ENCODE assay signal across 8 cellular contexts in the genomic region with DNA sequence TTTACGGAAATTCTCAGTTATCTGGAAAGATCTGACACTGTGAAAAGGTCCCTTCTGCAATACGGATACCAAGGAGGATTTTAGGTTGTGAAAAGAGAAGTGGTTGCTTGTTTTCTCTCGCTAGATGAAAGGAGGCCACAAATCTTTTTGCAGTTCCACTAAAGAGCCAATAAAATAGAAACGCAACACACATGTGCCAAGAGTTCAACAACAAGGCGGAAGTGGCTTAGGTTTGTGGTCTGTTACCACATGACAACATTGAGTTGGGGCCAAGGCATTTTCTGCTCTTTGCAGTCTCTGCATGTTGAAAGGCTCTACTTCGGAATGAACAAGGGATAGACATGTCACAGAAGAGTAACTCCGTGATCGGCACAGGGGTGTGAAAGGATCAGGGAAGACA.
DNase-seq lines count a peak whose midpoint lies in the region; ATAC-seq lines count a peak whose summit lies in the region.

No MANE protein-coding gene starts in this region.

- H3K27me3 Mint-ChIP-seq in activated naive CD4-positive, alpha-beta T cell treated with anti-CD3 and anti-CD28 coated beads, Interleukin-2, amount 50 U/mL, for 24 hours = peaks cover 23% of the 10 kb centered on the region

- H3K4me1 Mint-ChIP-seq in activated naive CD4-positive, alpha-beta T cell treated with anti-CD3 and anti-CD28 coated beads, Interleukin-2, amount 50 U/mL, for 24 hours = peaks cover 25% of the 10 kb centered on the region

- DNase-seq in NCI-H2029 (lab: John Stamatoyannopoulos, UW) (peak; percentile 20), pons (ENCODE audit: low spot score) (peak; percentile 86), NCI-H510A (lab: John Stamatoyannopoulos, UW) (no peak), NCI-H774 (lab: John Stamatoyannopoulos, UW) (no peak), NCI-H2081 (lab: John Stamatoyannopoulos, UW) (no peak)

- H3K4me3 Mint-ChIP-seq in activated naive CD4-positive, alpha-beta T cell treated with anti-CD3 and anti-CD28 coated beads, Interleukin-2, amount 50 U/mL, for 24 hours = peak overlapping the region; percentile 63

- H3K27ac Mint-ChIP-seq in activated naive CD4-positive, alpha-beta T cell treated with anti-CD3 and anti-CD28 coated beads, Interleukin-2, amount 50 U/mL, for 24 hours = peak overlapping the region; percentile 3

- ATAC-seq in GM18511 (IDR thresholded peaks at IDR 0.05; ENCODE audit: unreplicated experiment) (peak; percentile 95), HG02623 (IDR thresholded peaks at IDR 0.05; ENCODE audit: unreplicated experiment) (peak; percentile 96)

- H3K9me3 Mint-ChIP-seq in activated naive CD4-positive, alpha-beta T cell treated with anti-CD3 and anti-CD28 coated beads, Interleukin-2, amount 50 U/mL, for 24 hours = peaks cover 11% of the 10 kb centered on the region

- peaks cover 3% of the 10 kb centered on the region for H3K36me3 Mint-ChIP-seq in activated naive CD4-positive, alpha-beta T cell treated with anti-CD3 and anti-CD28 coated beads, Interleukin-2, amount 50 U/mL, for 24 hours

Comparison
In these comparisons a context has a peak if more than half of its experiments do, and no peak if none do; other contexts are left out.
1. DNase-seq: peak in NCI-H2029 (single experiment) and pons (single experiment); none in NCI-H510A (single experiment), NCI-H774 (single experiment) and NCI-H2081 (0 of 2).